ENCODE assay signal across 8 cellular contexts in genomic region chr7:21507627-21508343, GRCh38. TPM values are rescaled to one million over a fixed set of nuclear protein-coding genes. Genes with fewer than 3 reads are reported as not detected.
A peak's percentile ranks its signal among the peaks of the same experiment; 100 is the strongest.
DNase-seq lines count a peak whose midpoint lies in the region; ATAC-seq and TF ChIP-seq lines count a peak whose summit lies in the region.

No MANE protein-coding gene starts in this region.

- H3K4me1 ChIP-seq in psoas muscle: no peaks in the 10 kb centered on the region

- H3K27ac ChIP-seq in psoas muscle: no peak overlapping the region

- H3K9me3 Mint-ChIP-seq in activated CD4-positive, alpha-beta T cell treated with anti-CD3 and anti-CD28 coated beads, Interleukin-2, amount 10 ng/mL, durations not matched to agents 24 days and 14 days: peaks cover 22% of the 10 kb centered on the region
- H3K9me3 Mint-ChIP-seq in glutamatergic neuron (ENCODE audit: unreplicated experiment): peaks cover 1% of the 10 kb centered on the region

- H3K27ac Mint-ChIP-seq in activated CD4-positive, alpha-beta T cell treated with anti-CD3 and anti-CD28 coated beads, Interleukin-2, amount 10 ng/mL, durations not matched to agents 24 days and 14 days: no peak overlapping the region
- no peak overlapping the region for H3K27ac Mint-ChIP-seq in glutamatergic neuron (ENCODE audit: unreplicated experiment)

- ATAC-seq in psoas muscle: peak in 3 of 4 donors; percentile 63 to 86 (median 68)
- no peak for ATAC-seq in GM21529 (IDR thresholded peaks at IDR 0.05; ENCODE audit: unreplicated experiment)
- no peak for ATAC-seq in HG02852 (IDR thresholded peaks at IDR 0.05; ENCODE audit: unreplicated experiment)

- intact Hi-C loops in activated CD4-positive, alpha-beta T cell treated with anti-CD3 and anti-CD28 coated beads, Interleukin-2, amount 10 ng/mL, durations not matched to agents 24 days and 14 days (cut with micrococcal nuclease): loop anchor here (2.0 kb wide), 1 partner anchor 253 kb away; no protein-coding TSS in a partner anchor
- intact Hi-C loops in psoas muscle (cut with DNase I): loop anchor here (2.0 to 10.0 kb wide), 4 partner anchors 83 to 730 kb away; partner anchors contain the start of gene SP4 (in 1 of the 2)

- DNase-seq in EL (peak; percentile 49), HS-27A (ENCODE audit: low read depth) (peak; percentile 17), glutamatergic neuron (peak; percentile 62), psoas muscle (peak in 1 of 2 donors; percentile 19), NCI-H146 treated with DMSO at 0.1 percent for 48 hours (lab: John Stamatoyannopoulos, UW; ENCODE audit: unreplicated experiment) (no peak)
- DNase-seq in activated CD4-positive, alpha-beta T cell treated with anti-CD3 and anti-CD28 coated beads, Interleukin-2, amount 10 ng/mL, durations not matched to agents 24 days and 14 days: peak; percentile 73

- H3K4me1 Mint-ChIP-seq in activated CD4-positive, alpha-beta T cell treated with anti-CD3 and anti-CD28 coated beads, Interleukin-2, amount 10 ng/mL, durations not matched to agents 24 days and 14 days: peaks cover 4% of the 10 kb centered on the region
- no peaks in the 10 kb centered on the region for H3K4me1 Mint-ChIP-seq in glutamatergic neuron (ENCODE audit: low read depth, unreplicated experiment)

- peak; percentile 77 for TF ChIP-seq CTCF in glutamatergic neuron (IDR thresholded peaks at IDR 0.05; ENCODE audit: partially characterized antibody, unreplicated experiment)
- TF ChIP-seq CTCF in psoas muscle (IDR thresholded peaks at IDR 0.05): peak; percentile 79

- H3K36me3 ChIP-seq in psoas muscle (ENCODE audit: insufficient read depth in 1 of 2, low read depth in 1 of 2): peaks cover 0 to 17% of the 10 kb centered on the region in 2 donors

- WGBS in psoas muscle, 3 donors: 91 to 95% (median 92%) methylated on average over 8 of the region's 8 CpGs

- H3K4me3 Mint-ChIP-seq in activated CD4-positive, alpha-beta T cell treated with anti-CD3 and anti-CD28 coated beads, Interleukin-2, amount 10 ng/mL, durations not matched to agents 24 days and 14 days: no peak overlapping the region
- no peak overlapping the region for H3K4me3 Mint-ChIP-seq in glutamatergic neuron (ENCODE audit: unreplicated experiment)

- peaks cover 82% of the 10 kb centered on the region for H3K36me3 Mint-ChIP-seq in activated CD4-positive, alpha-beta T cell treated with anti-CD3 and anti-CD28 coated beads, Interleukin-2, amount 10 ng/mL, durations not matched to agents 24 days and 14 days (ENCODE audit: low read depth)
- peaks cover 10% of the 10 kb centered on the region for H3K36me3 Mint-ChIP-seq in glutamatergic neuron (ENCODE audit: unreplicated experiment)

- no peak overlapping the region for H3K4me3 ChIP-seq in psoas muscle

- no peaks in the 10 kb centered on the region for H3K9me3 ChIP-seq in psoas muscle

- H3K27me3 Mint-ChIP-seq in activated CD4-positive, alpha-beta T cell treated with anti-CD3 and anti-CD28 coated beads, Interleukin-2, amount 10 ng/mL, durations not matched to agents 24 days and 14 days: no peaks in the 10 kb centered on the region
- peaks cover 3% of the 10 kb centered on the region for H3K27me3 Mint-ChIP-seq in glutamatergic neuron (ENCODE audit: unreplicated experiment)

- no peaks in the 10 kb centered on the region for H3K27me3 ChIP-seq in psoas muscle (ENCODE audit: insufficient read depth in 3 of 3, low read length in 2 of 3)

RNA-seq across cellular contexts. Expression of gene DNAH11, which starts 35.1 kb away (rescaled TPM):
- 3.0 and 6.1 TPM in 2 replicates for total RNA-seq in activated CD4-positive, alpha-beta T cell treated with anti-CD3 and anti-CD28 coated beads, Interleukin-2, amount 10 ng/mL, durations not matched to agents 24 days and 14 days
- total RNA-seq in glutamatergic neuron (ENCODE audit: unreplicated experiment) (0.22 TPM), psoas muscle (under 1 TPM; 0.28 to 0.93 (median 0.44) TPM)
- polyA plus RNA-seq in psoas muscle: under 1 TPM; 0.01 to 0.03 (median 0.03) TPM

Comparison
In these comparisons a context has a peak if more than half of its experiments do, and no peak if none do; other contexts are left out.
1. ATAC-seq: peak in psoas muscle (3 of 4); none in GM21529 (single experiment) and HG02852 (single experiment).